ENCODE assay signal across 12 cellular contexts in the genomic region with DNA sequence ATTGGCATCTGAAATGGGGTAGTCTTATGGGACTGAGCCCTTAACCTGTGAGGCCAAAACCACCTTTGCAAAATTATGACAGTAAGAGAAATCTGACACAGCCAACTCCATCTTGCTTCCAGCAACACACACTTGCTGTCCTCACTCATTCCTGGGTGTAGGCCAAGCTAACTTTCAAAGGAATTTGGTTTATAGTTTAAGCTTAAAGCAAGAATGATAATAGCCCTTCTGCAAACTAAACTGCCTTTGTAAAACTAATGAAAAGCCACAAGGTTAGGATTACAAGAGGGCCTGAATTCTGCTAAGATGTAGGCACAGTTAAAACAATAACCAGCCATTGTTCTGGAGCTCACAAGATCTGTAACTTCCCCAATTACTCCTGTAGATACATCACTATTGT. TPM values are rescaled to one million over a fixed set of nuclear protein-coding genes. Genes with fewer than 3 reads are reported as not detected.
"Had no signal": no experiment of that assay in that cellular context is flagged by ENCODE, and none has a peak within 500 bp of the region (broad histone marks: within the 10 kb centered on the region; RNA-seq: fewer than 3 reads in every experiment).

No MANE protein-coding gene starts in this region.

- ATAC-seq: naive thymus-derived CD4-positive, alpha-beta T cell; right lobe of liver had no signal

- H3K4me1 ChIP-seq: testis had no signal

- H3K27ac ChIP-seq: coronary artery, neutrophil, right lobe of liver, testis had no signal

- DNase-seq: activated B cell treated with CpG ODN at 0.5 μM for 24 hours; activated CD4-positive, alpha-beta T cell treated with anti-CD3 and anti-CD28 coated beads, Interleukin-2, amount 50 U/mL, for 4 hours; activated gamma-delta T cell; activated T-cell treated with anti-CD3 and anti-CD28 coated beads, Interleukin-2, amount 50 U/mL, for 1 hour; aorta; effector CD4-positive, alpha-beta T cell; immature natural killer cell; right lobe of liver; testis had no signal

- H3K4me3 ChIP-seq: coronary artery, right lobe of liver, testis had no signal

- H3K27me3 ChIP-seq: neutrophil, right lobe of liver, testis had no signal

- H3K9me3 ChIP-seq: neutrophil, right lobe of liver, testis had no signal

- H3K36me3 ChIP-seq: neutrophil, right lobe of liver had no signal

RNA-seq across cellular contexts. Expression of a gene that starts 57.7 kb away (rescaled TPM):
- total RNA-seq: activated B cell treated with CpG ODN at 0.5 μM for 24 hours had no signal
